Comparison of ENCODE assay signal across 8 cellular contexts in genomic region chr1:95041491-95042165, GRCh38. TPM values are rescaled to one million over a fixed set of nuclear protein-coding genes. Genes with fewer than 3 reads are reported as not detected.
DNase-seq lines count a peak whose midpoint lies in the region; ATAC-seq and TF ChIP-seq lines count a peak whose summit lies in the region.

No MANE protein-coding gene starts in this region.

- H3K4me3 Mint-ChIP-seq in nephron progenitor cell = no peak overlapping the region

- H3K4me1 Mint-ChIP-seq in nephron progenitor cell = no peaks in the 10 kb centered on the region

- peak; percentile 71 for TF ChIP-seq CTCF in nephron progenitor cell (IDR thresholded peaks at IDR 0.05)

- no peak for TF ChIP-seq POLR2A in GM18505 (IDR thresholded peaks at IDR 0.05; ENCODE audit: borderline replicate concordance, extremely low read depth, insufficient read depth, insufficient read length)

- DNase-seq in AG08395 (ENCODE audit: low spot score) = peak; percentile 87
- DNase-seq in LHCN-M2 (ENCODE audit: low read depth) = peak; percentile 89
- DNase-seq in SHP77 treated with DMSO at 0.1 percent for 48 hours (lab: John Stamatoyannopoulos, UW) = peak; percentile 7
- peak; percentile 36 for DNase-seq in nephron progenitor cell

- no peak overlapping the region for H3K27ac Mint-ChIP-seq in nephron progenitor cell

- no peaks in the 10 kb centered on the region for H3K36me3 Mint-ChIP-seq in nephron progenitor cell (ENCODE audit: low read depth)

- peak; percentile 74 for ATAC-seq in GM18505 (IDR thresholded peaks at IDR 0.05; ENCODE audit: unreplicated experiment)
- ATAC-seq in esophagus mucosa = peak; percentile 72
- no peak for ATAC-seq in GM21528 (IDR thresholded peaks at IDR 0.05; ENCODE audit: low FRiP score, unreplicated experiment)
- ATAC-seq in GM21447 (IDR thresholded peaks at IDR 0.05; ENCODE audit: unreplicated experiment) = no peak

- H3K9me3 Mint-ChIP-seq in nephron progenitor cell = no peaks in the 10 kb centered on the region

- no peaks in the 10 kb centered on the region for H3K27me3 Mint-ChIP-seq in nephron progenitor cell (ENCODE audit: low read depth, poor library complexity)

RNA-seq across cellular contexts. Expression of gene ALG14, which starts 31.1 kb away (rescaled TPM):
- total RNA-seq in LHCN-M2 (2014; rRNA removed) (1.5 and 2.7 TPM in 2 replicates), esophagus mucosa (4.6 TPM)
- polyA plus RNA-seq in LHCN-M2 (2012) = 3.6 TPM

Comparison
In these comparisons a context has a peak if more than half of its experiments do, and no peak if none do; other contexts are left out.
1. DNase-seq: peak in every context shown above with its lines; median percentile 89 in LHCN-M2; 87 in AG08395; 36 in nephron progenitor cell; 7 in SHP77 treated with DMSO at 0.1 percent for 48 hours.
2. ATAC-seq: peak in GM18505 (single experiment) and esophagus mucosa (single experiment); none in GM21528 (single experiment) and GM21447 (single experiment).